In the genomic region with DNA sequence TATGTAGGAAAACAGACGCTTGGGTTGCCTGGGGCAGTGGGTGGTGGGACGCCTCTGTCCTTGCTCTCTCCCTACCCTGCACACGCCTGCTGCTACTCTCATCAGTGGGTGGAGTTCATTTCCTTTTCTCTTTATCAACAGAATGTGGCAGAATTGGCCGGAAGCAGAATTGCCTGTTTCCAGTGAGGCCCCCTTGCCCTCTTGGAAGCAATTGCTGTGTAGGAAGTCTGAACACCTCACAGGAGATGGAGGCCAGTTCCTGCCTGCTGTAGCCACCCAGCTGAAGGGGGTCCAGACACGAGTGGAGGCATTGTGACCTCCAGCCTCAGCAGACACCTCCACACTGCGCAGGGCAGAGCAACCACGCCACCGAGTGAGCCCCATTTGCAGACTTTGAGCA, we compare ENCODE assay signal across 23 cellular contexts.
DNase-seq lines count a peak whose midpoint lies in the region; ATAC-seq lines count a peak whose summit lies in the region.
"Had no signal": no experiment of that assay in that cellular context is flagged by ENCODE, and none has a peak within 500 bp of the region (broad histone marks: within the 10 kb centered on the region; RNA-seq: fewer than 3 reads in every experiment).

No MANE protein-coding gene starts in this region.

- peak; percentile 66 for ATAC-seq in left ventricle myocardium superior
- no peak for ATAC-seq in left colon
- ATAC-seq: effector memory CD8-positive, alpha-beta T cell; PC-3 had no signal

- H3K27ac Mint-ChIP-seq in activated naive CD4-positive, alpha-beta T cell treated with anti-CD3 and anti-CD28 coated beads, Interleukin-2, amount 10 ng/mL, durations not matched to agents 7 days and 5 days = peak overlapping the region; percentile 75
- H3K27ac Mint-ChIP-seq: effector memory CD8-positive, alpha-beta T cell; neural progenitor cell; stimulated activated naive CD8-positive, alpha-beta T cell treated with anti-CD3 and anti-CD28 coated beads, Interleukin-15, Interleukin-2, amounts not matched to agents 100 ng/mL and 50 ng/mL, for 24 hours had no signal

- H3K36me3 ChIP-seq in SJCRH30 = no peaks in the 10 kb centered on the region
- H3K36me3 ChIP-seq: adrenal gland, brain microvascular endothelial cell, neural progenitor cell, tibial artery had no signal

- H3K4me1 Mint-ChIP-seq in activated naive CD4-positive, alpha-beta T cell treated with anti-CD3 and anti-CD28 coated beads, Interleukin-2, amount 10 ng/mL, durations not matched to agents 7 days and 5 days = peaks cover 29% of the 10 kb centered on the region

- H3K4me1 ChIP-seq in SJCRH30 = no peaks in the 10 kb centered on the region
- H3K4me1 ChIP-seq: adrenal gland, neural progenitor cell, tibial artery had no signal

- H3K4me3 ChIP-seq in SJCRH30 = no peak overlapping the region
- H3K4me3 ChIP-seq: adrenal gland, neural progenitor cell, tibial artery had no signal

- no peak overlapping the region for H3K4me3 Mint-ChIP-seq in activated naive CD4-positive, alpha-beta T cell treated with anti-CD3 and anti-CD28 coated beads, Interleukin-2, amount 10 ng/mL, durations not matched to agents 7 days and 5 days
- H3K4me3 Mint-ChIP-seq: effector memory CD8-positive, alpha-beta T cell; neural progenitor cell; stimulated activated naive CD8-positive, alpha-beta T cell treated with anti-CD3 and anti-CD28 coated beads, Interleukin-15, Interleukin-2, amounts not matched to agents 100 ng/mL and 50 ng/mL, for 24 hours had no signal

- no peak overlapping the region for H3K27ac ChIP-seq in SJCRH30
- H3K27ac ChIP-seq: adrenal gland, brain microvascular endothelial cell, neural progenitor cell, tibial artery had no signal

- H3K36me3 Mint-ChIP-seq in activated naive CD4-positive, alpha-beta T cell treated with anti-CD3 and anti-CD28 coated beads, Interleukin-2, amount 10 ng/mL, durations not matched to agents 7 days and 5 days = no peaks in the 10 kb centered on the region
- H3K36me3 Mint-ChIP-seq: neural progenitor cell had no signal

- DNase-seq in activated naive CD4-positive, alpha-beta T cell treated with anti-CD3 and anti-CD28 coated beads, Interleukin-2, amount 10 ng/mL, durations not matched to agents 7 days and 5 days = peak; percentile 22
- no peak for DNase-seq in activated naive CD4-positive, alpha-beta T cell treated with Interleukin-2 at 50 U/mL for 16 hours
- DNase-seq in Kasumi-1 (lab: John Stamatoyannopoulos, UW) (peak; percentile 19 to 29), left ventricle myocardium superior (no peak), posterior vena cava (ENCODE audit: low spot score) (peak; percentile 62), SJCRH30 (no peak), putamen (ENCODE audit: low spot score) (no peak), left colon (no peak)
- DNase-seq: activated CD4-positive, alpha-beta T cell treated with anti-CD3 and anti-CD28 coated beads, Interleukin-2, amount 50 U/mL, for 1 hour; activated gamma-delta T cell; adrenal gland; brain microvascular endothelial cell; effector memory CD8-positive, alpha-beta T cell; EL; NCI-H1092 treated with DMSO at 0.1 percent for 48 hours; NCI-H2029; NCI-H345; PC-3; SIG-M5; stimulated activated CD4-positive, alpha-beta T cell treated with anti-CD3 and anti-CD28 coated beads, Interleukin-2, amount 100 ng/mL, for 48 hours; tibial artery had no signal

- H3K27me3 Mint-ChIP-seq in activated naive CD4-positive, alpha-beta T cell treated with anti-CD3 and anti-CD28 coated beads, Interleukin-2, amount 10 ng/mL, durations not matched to agents 7 days and 5 days = no peaks in the 10 kb centered on the region
- H3K27me3 Mint-ChIP-seq: stimulated activated naive CD8-positive, alpha-beta T cell treated with anti-CD3 and anti-CD28 coated beads, Interleukin-15, Interleukin-2, amounts not matched to agents 100 ng/mL and 50 ng/mL, for 24 hours had no signal

- no peaks in the 10 kb centered on the region for H3K9me3 ChIP-seq in SJCRH30 (replicated peaks)
- H3K9me3 ChIP-seq: adrenal gland, tibial artery had no signal

- no peaks in the 10 kb centered on the region for H3K27me3 ChIP-seq in SJCRH30
- H3K27me3 ChIP-seq: adrenal gland, brain microvascular endothelial cell, neural progenitor cell, tibial artery had no signal

- H3K9me3 Mint-ChIP-seq in activated naive CD4-positive, alpha-beta T cell treated with anti-CD3 and anti-CD28 coated beads, Interleukin-2, amount 10 ng/mL, durations not matched to agents 7 days and 5 days = peaks cover 6% of the 10 kb centered on the region
- H3K9me3 Mint-ChIP-seq: effector memory CD8-positive, alpha-beta T cell; neural progenitor cell; stimulated activated naive CD8-positive, alpha-beta T cell treated with anti-CD3 and anti-CD28 coated beads, Interleukin-15, Interleukin-2, amounts not matched to agents 100 ng/mL and 50 ng/mL, for 24 hours had no signal

- CTCF ChIA-PET in activated naive CD4-positive, alpha-beta T cell treated with anti-CD3 and anti-CD28 coated beads, Interleukin-2, amount 10 ng/mL, durations not matched to agents 7 days and 5 days (lab: Charles Lee) = no interaction called here

- intact Hi-C loops in left ventricle myocardium superior (cut with micrococcal nuclease) = no loop called here
- intact Hi-C loops in posterior vena cava (cut with DNase I) = no loop called here
- intact Hi-C loops in left colon (cut with DNase I, micrococcal nuclease) = no loop called here

Comparison
In these comparisons a context has a peak if more than half of its experiments do, and no peak if none do; other contexts are left out.
1. DNase-seq: peak in activated naive CD4-positive, alpha-beta T cell treated with anti-CD3 and anti-CD28 coated beads, Interleukin-2, amount 10 ng/mL, durations not matched to agents 7 days and 5 days (single experiment), Kasumi-1 (2 of 2) and posterior vena cava (single experiment); none in activated naive CD4-positive, alpha-beta T cell treated with Interleukin-2 at 50 U/mL for 16 hours (single experiment), left ventricle myocardium superior (single experiment), SJCRH30 (0 of 2), putamen (single experiment) and left colon (0 of 2).